ENCODE assay signal across 27 cellular contexts in the genomic region with DNA sequence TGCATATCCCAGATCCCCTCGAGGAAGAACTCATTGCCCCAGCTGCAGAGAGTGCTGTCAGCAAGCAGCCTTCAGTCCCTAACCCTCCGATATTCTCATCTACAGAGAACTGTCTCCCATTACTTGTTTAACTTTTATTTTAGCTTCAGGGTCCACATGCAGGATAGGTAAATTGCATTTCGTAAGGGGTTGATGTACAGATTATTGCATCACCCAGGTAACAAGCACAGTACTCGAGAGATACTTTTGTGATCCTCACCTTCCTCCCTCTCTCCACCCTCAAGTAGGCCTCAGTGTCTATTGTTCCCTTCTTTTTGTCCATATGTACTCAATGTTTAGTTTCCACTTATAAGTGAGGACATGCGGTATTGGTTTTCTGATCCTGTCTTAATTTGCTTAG.
"Had no signal": no experiment of that assay in that cellular context is flagged by ENCODE, and none has a peak within 500 bp of the region (broad histone marks: within the 10 kb centered on the region; RNA-seq: fewer than 3 reads in every experiment).

No MANE protein-coding gene starts in this region.

- H3K4me3 ChIP-seq: neural progenitor cell, ovary, psoas muscle, skin epidermis, smooth muscle cell, spleen, stomach, thoracic aorta, thyroid gland, tibial nerve, upper lobe of left lung, vagina had no signal

- H3K27me3 ChIP-seq: neural progenitor cell, ovary, stomach, thyroid gland, tibial nerve, upper lobe of left lung, vagina had no signal

- H3K36me3 ChIP-seq: neural progenitor cell, ovary, spleen, stomach, thoracic aorta, thyroid gland, tibial nerve, upper lobe of left lung, vagina had no signal

- ATAC-seq: naive thymus-derived CD4-positive, alpha-beta T cell; natural killer cell; psoas muscle; right cardiac atrium; sciatic nerve; stimulated activated memory B cell treated with anti-CD40 and anti-IgM and Interleukin-4, amounts not matched to agents 10 μg/mL and 1 μg/mL and 100 μg/mL, for 72 hours had no signal

- FAIRE-seq: urothelium cell line had no signal

- DNase-seq: naive thymus-derived CD4-positive, alpha-beta T cell; natural killer cell; occipital lobe; ovary; posterior cingulate gyrus; psoas muscle; right cardiac atrium; spleen; stimulated activated CD4-positive, alpha-beta T cell treated with anti-CD3 and anti-CD28 coated beads, Interleukin-12 subunit alpha, Interleukin-12 subunit beta, amount 100 ng/mL, for 4 hours; stimulated activated CD4-positive, alpha-beta T cell treated with anti-CD3 and anti-CD28 coated beads, Interleukin-1b, Interleukin-23, amount 100 ng/mL, for 48 hours; stimulated activated CD4-positive, alpha-beta T cell treated with anti-CD3 and anti-CD28 coated beads, Interleukin-4, amount 100 ng/mL, for 1 hour; stimulated activated CD4-positive, alpha-beta T cell treated with anti-CD3 and anti-CD28 coated beads, Interleukin-4, amount 100 ng/mL, for 4 hours; stimulated activated CD8-positive, alpha-beta memory T cell treated with anti-CD3 and anti-CD28 coated beads, Interleukin-4, amount 100 ng/mL, for 48 hours; stimulated activated naive CD4-positive, alpha-beta T cell treated with Interleukin-2 at 50 U/mL for 16 hours; stomach; thyroid gland; trophoblast cell; upper lobe of left lung had no signal
